Comparison of ENCODE assay signal across 8 cellular contexts in the genomic region with DNA sequence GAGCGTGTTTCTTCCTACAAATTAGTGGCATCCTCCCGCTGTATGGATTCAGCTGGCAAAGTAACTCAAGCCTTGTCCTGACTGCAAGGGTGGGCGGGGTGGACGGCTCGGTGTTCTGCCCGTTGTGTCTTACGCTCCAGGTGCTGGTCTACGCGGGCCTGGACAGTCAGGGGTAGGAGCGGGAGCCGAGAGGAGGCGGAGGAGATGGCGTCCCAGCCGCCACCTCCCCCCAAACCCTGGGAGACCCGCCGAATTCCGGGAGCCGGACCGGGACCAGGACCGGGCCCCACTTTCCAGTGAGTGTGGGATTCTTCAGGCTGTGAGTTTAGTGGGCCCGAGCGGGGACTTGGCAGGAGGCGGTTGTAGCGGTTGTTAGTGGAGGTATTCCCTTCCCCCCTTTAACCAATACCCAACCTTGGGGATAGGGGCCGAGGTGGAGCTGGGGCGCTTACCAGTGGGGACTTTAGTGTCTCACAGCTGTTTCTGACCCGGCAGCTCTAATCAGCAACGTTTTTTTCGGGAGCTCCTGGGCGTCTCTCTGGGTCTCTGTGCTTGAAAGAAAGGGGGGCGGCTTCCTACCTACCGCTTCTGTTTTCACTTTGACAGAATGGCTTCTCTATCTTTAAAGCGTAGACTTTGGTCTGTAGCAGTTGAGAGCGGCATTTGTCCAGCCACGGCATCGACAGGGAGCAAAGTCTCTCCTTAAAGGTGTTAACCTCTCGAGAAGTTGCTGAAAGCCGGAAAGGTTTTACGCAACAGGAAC. TPM values are rescaled to one million over a fixed set of nuclear protein-coding genes. Genes with fewer than 3 reads are reported as not detected.
DNase-seq lines count a peak whose midpoint lies in the region; ATAC-seq and TF ChIP-seq lines count a peak whose summit lies in the region.

PEX13 (plus strand) TSS at position 165 of the 763 bp plus-strand sequence; CDS start at position 205, 40 bp downstream.
PUS10 (minus strand) TSS at position 700 of the 763 bp plus-strand sequence. CDS start 6,365 bp downstream, outside the sequence.

- H3K27ac ChIP-seq in Karpas-422 (ENCODE audit: low read length), result peak within 1 kb of the TSS; percentile 78
- peak within 1 kb of the TSS; percentile 97 for H3K27ac ChIP-seq in SK-N-MC
- peak within 1 kb of the TSS; percentile 38 to 96 (median 89) for H3K27ac ChIP-seq in heart left ventricle
- H3K27ac ChIP-seq in upper lobe of right lung, result peak within 1 kb of the TSS; percentile 91

- DNase-seq in GM03348 (ENCODE audit: low spot score) (peak; percentile 91), Karpas-422 (peak; percentile 92), SK-N-MC (ENCODE audit: low read depth, low spot score) (peak; percentile 55), heart left ventricle (peak; percentile 78 to 83 (median 81)), posterior cingulate gyrus (peak; percentile 72 to 97 (median 81)), upper lobe of right lung (peak; percentile 89)
- peak; percentile 29 for DNase-seq in activated naive CD8-positive, alpha-beta T cell treated with anti-CD3 and anti-CD28 coated beads, Interleukin-2, amount 50 U/mL, for 16 hours (ENCODE audit: low read depth, low spot score)

- intact Hi-C loops in heart left ventricle (cut with DNase I), result loop anchor here in 4 of 10 donors (5.0 to 10.0 kb wide), 3 partner anchors 47 to 133 kb away; partner anchors contain the start of genes SANBR (in 4 of the 4) and REL (in 1 of the 4)
- intact Hi-C loops in posterior cingulate gyrus (cut with DNase I), result loop anchor here (2.0 to 10.0 kb wide), 3 partner anchors 49 to 160 kb away; partner anchors contain the start of gene REL
- intact Hi-C loops in upper lobe of right lung (cut with DNase I), result no loop called here

- H3K9me3 ChIP-seq in Karpas-422 (ENCODE audit: low read length) (peaks cover 11% of the 10 kb centered on the region; the same call in 1 of the 2 replicates), SK-N-MC (ENCODE audit: low read depth, low read length) (no peaks in the 10 kb centered on the region), heart left ventricle (peaks cover 0 to 7% (median 0%) of the 10 kb centered on the region in 12 donors), upper lobe of right lung (no peaks in the 10 kb centered on the region)

- H2AFZ ChIP-seq in Karpas-422 (ENCODE audit: low read length), result peak within 1 kb of the TSS; percentile 96

- H3K27me3 ChIP-seq in Karpas-422 (ENCODE audit: low read length), result no peaks in the 10 kb centered on the region
- H3K27me3 ChIP-seq in heart left ventricle, result no peaks in the 10 kb centered on the region
- no peaks in the 10 kb centered on the region for H3K27me3 ChIP-seq in upper lobe of right lung

- TF ChIP-seq CTCF in heart left ventricle (IDR thresholded peaks at IDR 0.05), result no peak
- TF ChIP-seq CTCF in upper lobe of right lung (IDR thresholded peaks at IDR 0.05), result no peak

- H3K36me3 ChIP-seq in Karpas-422 (ENCODE audit: insufficient read depth, low read length) (peaks cover 24% of the 10 kb centered on the region), SK-N-MC (ENCODE audit: insufficient read depth, low read length) (peaks cover 25% of the 10 kb centered on the region), heart left ventricle (peaks cover 0 to 16% (median 0%) of the 10 kb centered on the region in 9 donors), upper lobe of right lung (no peaks in the 10 kb centered on the region)

- H3K4me2 ChIP-seq in Karpas-422 (ENCODE audit: low read depth, low read length, poor library complexity, severe bottlenecking), result peak within 1 kb of the TSS; percentile 95

- H3K9me2 ChIP-seq in Karpas-422 (replicated peaks; ENCODE audit: insufficient read depth, low read length), result no peaks in the 10 kb centered on the region

- no peaks in the 10 kb centered on the region for H4K20me1 ChIP-seq in Karpas-422 (ENCODE audit: insufficient read depth, low read depth, low read length)

- H3K79me2 ChIP-seq in Karpas-422 (ENCODE audit: low read length), result peaks cover 89% of the 10 kb centered on the region

- 0 to 1% (median 0%) methylated on average over 39 of the region's 39 CpGs for WGBS in heart left ventricle, 4 donors

- ATAC-seq in GM21825 (IDR thresholded peaks at IDR 0.05; ENCODE audit: unreplicated experiment) (peak; percentile 72), heart left ventricle (peak; percentile 97 to 98 (median 97)), upper lobe of right lung (peak; percentile 93)

- peak within 1 kb of the TSS; percentile 85 for H3K9ac ChIP-seq in Karpas-422 (ENCODE audit: low read length)
- H3K9ac ChIP-seq in SK-N-MC (ENCODE audit: insufficient read length), result peak within 1 kb of the TSS; percentile 90

- H3K4me3 ChIP-seq in Karpas-422 (ENCODE audit: low read length) (peak within 1 kb of the TSS; percentile 87), SK-N-MC (peak within 1 kb of the TSS; percentile 91), heart left ventricle (peak within 1 kb of the TSS; percentile 66 to 98 (median 78)), upper lobe of right lung (peak within 1 kb of the TSS; percentile 92)

- peaks cover 30% of the 10 kb centered on the region for H3K4me1 ChIP-seq in Karpas-422 (ENCODE audit: low read length)
- H3K4me1 ChIP-seq in heart left ventricle, result peaks cover 0 to 41% (median 29%) of the 10 kb centered on the region in 12 donors
- H3K4me1 ChIP-seq in upper lobe of right lung, result peaks cover 26% of the 10 kb centered on the region

- peak in 1 of 2 donors; percentile 47 for TF ChIP-seq POLR2A in heart left ventricle (IDR thresholded peaks at IDR 0.05)

RNA-seq across cellular contexts. Expression of gene PEX13, which starts in this region (rescaled TPM):
- 17.4 and 32.6 TPM in 2 replicates for total RNA-seq in Karpas-422 (2014; rRNA removed; shearing (Covaris generic); ENCODE audit: low replicate concordance)
- total RNA-seq in heart left ventricle (10 to 100 TPM; 17.8 to 27.6 (median 24.3) TPM), upper lobe of right lung (26.9 TPM)
- polyA plus RNA-seq in heart left ventricle, result 10 to 100 TPM; 11.7 to 20.3 TPM

RNA-seq across cellular contexts. Expression of gene PUS10, which starts in this region (rescaled TPM):
- 11.8 and 18.8 TPM in 2 replicates for total RNA-seq in Karpas-422 (2014; rRNA removed; shearing (Covaris generic); ENCODE audit: low replicate concordance)
- total RNA-seq in heart left ventricle (1 to 10 TPM; 2.5 to 6.5 (median 4.9) TPM), upper lobe of right lung (8.9 TPM)
- 1 to 10 TPM; 1.9 to 2.1 TPM for polyA plus RNA-seq in heart left ventricle

Comparison
In these comparisons a context has a peak if more than half of its experiments do, and no peak if none do; other contexts are left out.
1. Peak in every context shown above with its lines: DNase-seq, ATAC-seq, H3K4me3 ChIP-seq and H3K27ac ChIP-seq.
2. DNase-seq: peak in every context shown above with its lines; median percentile 92 in Karpas-422; 91 in GM03348; 89 in upper lobe of right lung; 81 in heart left ventricle; 81 in posterior cingulate gyrus; 55 in SK-N-MC; 29 in activated naive CD8-positive, alpha-beta T cell treated with anti-CD3 and anti-CD28 coated beads, Interleukin-2, amount 50 U/mL, for 16 hours.